Comparison of ENCODE assay signal across 18 cellular contexts in the genomic region with DNA sequence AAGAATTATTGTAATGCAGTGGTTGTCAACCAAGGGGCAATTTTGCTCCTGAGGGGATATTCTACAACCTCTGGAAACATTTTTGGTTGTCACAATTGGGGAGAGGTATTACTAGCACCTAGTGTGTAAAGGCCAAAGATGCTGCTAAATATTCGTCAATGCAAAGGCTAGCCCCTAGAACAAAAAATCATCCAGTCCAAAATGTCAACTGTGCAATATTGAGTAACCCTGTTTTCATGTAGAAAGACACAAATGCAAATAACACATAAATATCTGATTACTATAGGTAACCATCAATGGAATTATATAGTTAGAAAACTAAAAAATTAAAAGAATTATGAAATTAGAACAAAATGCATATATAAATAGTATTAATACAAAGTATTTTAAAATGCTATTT. TPM values are rescaled to one million over a fixed set of nuclear protein-coding genes. Genes with fewer than 3 reads are reported as not detected.
DNase-seq lines count a peak whose midpoint lies in the region; ATAC-seq and TF ChIP-seq lines count a peak whose summit lies in the region.
"Had no signal": no experiment of that assay in that cellular context is flagged by ENCODE, and none has a peak within 500 bp of the region (broad histone marks: within the 10 kb centered on the region; RNA-seq: fewer than 3 reads in every experiment).

No MANE protein-coding gene starts in this region.

- H3K4me3 Mint-ChIP-seq in activated naive CD8-positive, alpha-beta T cell treated with anti-CD3 and anti-CD28 coated beads for 36 hours: no peak overlapping the region
- H3K4me3 Mint-ChIP-seq in CD14-positive monocyte: no peak overlapping the region
- H3K4me3 Mint-ChIP-seq: activated CD8-positive, alpha-beta memory T cell treated with anti-CD3 and anti-CD28 coated beads, Interleukin-2, amount 10 ng/mL, durations not matched to agents 7 days and 5 days had no signal

- H3K36me3 ChIP-seq in left ventricle myocardium inferior (no peaks in the 10 kb centered on the region), lower lobe of right lung (peaks cover 5% of the 10 kb centered on the region)
- H3K36me3 ChIP-seq: thoracic aorta had no signal

- H3K27me3 ChIP-seq in left ventricle myocardium inferior (ENCODE audit: low read depth) (no peaks in the 10 kb centered on the region), lower lobe of right lung (ENCODE audit: low read depth) (no peaks in the 10 kb centered on the region)

- no peaks in the 10 kb centered on the region for H3K9me3 Mint-ChIP-seq in activated naive CD8-positive, alpha-beta T cell treated with anti-CD3 and anti-CD28 coated beads for 36 hours
- H3K9me3 Mint-ChIP-seq in CD14-positive monocyte: no peaks in the 10 kb centered on the region

- H3K9me3 ChIP-seq in left ventricle myocardium inferior (replicated peaks): no peaks in the 10 kb centered on the region
- no peaks in the 10 kb centered on the region for H3K9me3 ChIP-seq in lower lobe of right lung
- H3K9me3 ChIP-seq: thoracic aorta had no signal

- TF ChIP-seq CTCF in left ventricle myocardium inferior (IDR thresholded peaks at IDR 0.05; ENCODE audit: borderline replicate concordance): no peak
- TF ChIP-seq CTCF in lower lobe of right lung (IDR thresholded peaks at IDR 0.05): no peak
- TF ChIP-seq CTCF in CD14-positive monocyte (IDR thresholded peaks at IDR 0.05): no peak

- H3K4me1 ChIP-seq in left ventricle myocardium inferior: peaks cover 83% of the 10 kb centered on the region
- peaks cover 72% of the 10 kb centered on the region for H3K4me1 ChIP-seq in lower lobe of right lung

- intact Hi-C loops in left ventricle myocardium inferior (cut with micrococcal nuclease) (no loop called here), Right ventricle myocardium inferior (cut with DNase I) (no loop called here), lower lobe of right lung (cut with DNase I) (no loop called here), CD14-positive monocyte (cut with micrococcal nuclease) (no loop called here)

- H3K27ac ChIP-seq in left ventricle myocardium inferior (replicated peaks) (peak overlapping the region; percentile 64), lower lobe of right lung (peak overlapping the region; percentile 43)

- H3K36me3 Mint-ChIP-seq in activated naive CD8-positive, alpha-beta T cell treated with anti-CD3 and anti-CD28 coated beads for 36 hours: peaks cover 46% of the 10 kb centered on the region
- H3K36me3 Mint-ChIP-seq in CD14-positive monocyte: peaks cover 45 to 56% of the 10 kb centered on the region in 2 donors

- ATAC-seq in Right ventricle myocardium inferior (no peak), lower lobe of right lung (no peak), HG02973 (IDR thresholded peaks at IDR 0.05; ENCODE audit: unreplicated experiment) (no peak)
- ATAC-seq: activated CD8-positive, alpha-beta memory T cell treated with anti-CD3 and anti-CD28 coated beads, Interleukin-2, amount 10 ng/mL, durations not matched to agents 7 days and 5 days; Panc1 had no signal

- H3K4me3 ChIP-seq in left ventricle myocardium inferior: no peak overlapping the region
- H3K4me3 ChIP-seq in lower lobe of right lung: no peak overlapping the region
- H3K4me3 ChIP-seq: thoracic aorta had no signal

- H3K4me1 Mint-ChIP-seq in activated naive CD8-positive, alpha-beta T cell treated with anti-CD3 and anti-CD28 coated beads for 36 hours: peaks cover 67% of the 10 kb centered on the region
- peaks cover 29% of the 10 kb centered on the region for H3K4me1 Mint-ChIP-seq in CD14-positive monocyte

- H3K27ac Mint-ChIP-seq in activated naive CD8-positive, alpha-beta T cell treated with anti-CD3 and anti-CD28 coated beads for 36 hours: peak overlapping the region; percentile 20
- H3K27ac Mint-ChIP-seq in CD14-positive monocyte: peak overlapping the region in 2 of 7 donors; percentile 13 to 64
- H3K27ac Mint-ChIP-seq: activated CD8-positive, alpha-beta memory T cell treated with anti-CD3 and anti-CD28 coated beads, Interleukin-2, amount 10 ng/mL, durations not matched to agents 7 days and 5 days had no signal

- DNase-seq in left ventricle myocardium inferior: no peak
- DNase-seq in Right ventricle myocardium inferior (ENCODE audit: missing footprints): no peak
- DNase-seq in activated naive CD8-positive, alpha-beta T cell treated with anti-CD3 and anti-CD28 coated beads for 36 hours: no peak
- no peak for DNase-seq in lower lobe of right lung
- DNase-seq in NCI-H2171 (lab: John Stamatoyannopoulos, UW): no peak
- no peak for DNase-seq in SIG-M5 treated with dmso at 0.1 percent for 504 hours (lab: John Stamatoyannopoulos, UW; ENCODE audit: unreplicated experiment)
- DNase-seq in CD14-positive monocyte (ENCODE audit: low spot score): no peak
- DNase-seq: activated CD8-positive, alpha-beta memory T cell treated with anti-CD3 and anti-CD28 coated beads, Interleukin-2, amount 10 ng/mL, durations not matched to agents 7 days and 5 days; activated naive CD4-positive, alpha-beta T cell treated with anti-CD3 and anti-CD28 coated beads, Interleukin-2, amount 50 U/mL, for 16 hours; AML-193; cerebellar nuclear complex; glutamatergic neuron; NCI-H2081; NCI-H526 treated with DMSO at 0.1 percent for 48 hours; retina had no signal

- no peaks in the 10 kb centered on the region for H3K27me3 Mint-ChIP-seq in activated naive CD8-positive, alpha-beta T cell treated with anti-CD3 and anti-CD28 coated beads for 36 hours
- H3K27me3 Mint-ChIP-seq in CD14-positive monocyte (ENCODE audit: low read depth in 3 of 3): no peaks in the 10 kb centered on the region
- H3K27me3 Mint-ChIP-seq: activated CD8-positive, alpha-beta memory T cell treated with anti-CD3 and anti-CD28 coated beads, Interleukin-2, amount 10 ng/mL, durations not matched to agents 7 days and 5 days had no signal

RNA-seq across cellular contexts. Expression of a gene that starts 26.1 kb away (rescaled TPM):
- total RNA-seq in left ventricle myocardium inferior: 18.0 TPM
- total RNA-seq in Right ventricle myocardium inferior: 21.9 TPM
- total RNA-seq in activated naive CD8-positive, alpha-beta T cell treated with anti-CD3 and anti-CD28 coated beads for 36 hours: 10 to 100 TPM; 80.3 to 88.5 TPM
- 221 TPM for total RNA-seq in lower lobe of right lung
- 10 to 100 TPM in 1 of 2 donors, 1 to 10 TPM in 1; 9.1 to 11.5 TPM for polyA plus RNA-seq in CD14-positive monocyte
